In the genomic region with DNA sequence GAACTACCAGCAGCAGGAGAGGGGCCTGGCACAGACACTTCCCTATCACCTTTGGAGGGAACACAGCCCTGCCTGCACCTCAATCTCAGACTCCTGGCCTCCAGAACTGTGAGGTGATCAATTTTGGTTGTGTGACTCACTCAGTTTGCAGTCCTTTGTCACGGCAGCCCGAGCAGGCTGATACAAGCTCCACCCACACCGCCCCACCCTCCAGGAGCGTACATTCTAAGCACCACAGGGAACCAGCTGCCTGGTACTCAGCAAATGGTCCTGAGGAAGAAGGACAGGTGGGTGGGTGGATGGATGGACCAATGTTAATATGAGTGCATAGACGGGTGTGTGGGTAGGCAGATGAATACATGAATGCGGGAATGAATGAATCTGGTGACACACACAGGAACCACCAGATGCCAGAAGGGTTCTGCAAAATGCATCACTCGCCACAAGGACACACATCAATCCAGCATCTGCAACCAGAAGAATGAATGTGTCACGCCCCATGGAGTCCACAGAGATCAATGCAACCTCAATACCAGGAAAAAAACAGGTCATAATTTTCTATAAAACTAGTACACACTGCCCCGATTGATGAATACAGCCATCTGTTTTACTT, we compare ENCODE assay signal across 24 cellular contexts.
DNase-seq lines count a peak whose midpoint lies in the region; ATAC-seq and TF ChIP-seq lines count a peak whose summit lies in the region.
"Had no signal": no experiment of that assay in that cellular context is flagged by ENCODE, and none has a peak within 500 bp of the region (broad histone marks: within the 10 kb centered on the region; RNA-seq: fewer than 3 reads in every experiment).

No MANE protein-coding gene starts in this region.

- no peak overlapping the region for H3K4me3 ChIP-seq in BLaER1 treated with 17β-estradiol and CSF1 and Interleukin-3, amounts not matched to agents 10 nM and 100 nM
- no peak overlapping the region for H3K4me3 ChIP-seq in H7 (ENCODE audit: insufficient read depth, low read depth, low read length)
- no peak overlapping the region for H3K4me3 ChIP-seq in epithelial cell of esophagus (ENCODE audit: low read length)
- H3K4me3 ChIP-seq in PC-9, result no peak overlapping the region
- H3K4me3 ChIP-seq: right lobe of liver had no signal

- POLR2A ChIA-PET in PC-9 (lab: Charles Lee; ENCODE audit: unreplicated experiment), result no interaction called here

- H3K36me3 Mint-ChIP-seq in nephron progenitor cell (ENCODE audit: low read depth), result no peaks in the 10 kb centered on the region
- H3K36me3 Mint-ChIP-seq in T-helper 17 cell (ENCODE audit: low read depth), result no peaks in the 10 kb centered on the region
- H3K36me3 Mint-ChIP-seq: activated naive CD8-positive, alpha-beta T cell; naive B cell had no signal

- intact Hi-C loops in PC-9 (cut with micrococcal nuclease; ENCODE audit: unreplicated experiment), result no loop called here

- DNase-seq in H7 (peak; percentile 75), epithelial cell of esophagus (ENCODE audit: low read depth) (peak; percentile 49), nephron progenitor cell (no peak), PC-9 (no peak), T-helper 17 cell (no peak)
- no peak for DNase-seq in stimulated activated CD8-positive, alpha-beta memory T cell treated with anti-CD3 and anti-CD28 coated beads, Interleukin-4, amount 100 ng/mL, for 48 hours
- DNase-seq: CD4-positive, alpha-beta T cell; foreskin fibroblast; GDM1; hippocampal formation; islet precursor cell; naive B cell; NCI-H1105; NCI-H2081 treated with DMSO at 0.1 percent for 48 hours; NCI-H510A; right lobe of liver; T1000 had no signal

- no peaks in the 10 kb centered on the region for H3K27me3 ChIP-seq in BLaER1 treated with 17β-estradiol and CSF1 and Interleukin-3, amounts not matched to agents 10 nM and 100 nM
- no peaks in the 10 kb centered on the region; the same call in 1 of the 2 replicates for H3K27me3 ChIP-seq in H7 (ENCODE audit: control insufficient read depth, insufficient read depth, low read length)
- H3K27me3 ChIP-seq in PC-9 (ENCODE audit: insufficient read depth, low read depth), result peaks cover 59% of the 10 kb centered on the region
- H3K27me3 ChIP-seq: right lobe of liver had no signal

- H3K27ac Mint-ChIP-seq in nephron progenitor cell, result peak overlapping the region; percentile 74
- no peak overlapping the region for H3K27ac Mint-ChIP-seq in T-helper 17 cell
- H3K27ac Mint-ChIP-seq: activated naive CD8-positive, alpha-beta T cell; CD4-positive, alpha-beta T cell had no signal

- no peak overlapping the region for H2AFZ ChIP-seq in PC-9
- H2AFZ ChIP-seq: parathyroid adenoma had no signal

- TF ChIP-seq CTCF in epithelial cell of esophagus (IDR thresholded peaks at IDR 0.05; ENCODE audit: insufficient read depth, low read depth, low read length, missing control alignments) (no peak), nephron progenitor cell (IDR thresholded peaks at IDR 0.05) (no peak), PC-9 (conservative IDR thresholded peaks at IDR 0.05) (no peak)

- peak overlapping the region in 9 of 11 experiments; percentile 27 to 86 (median 74); a peak in 17 of 22 replicates for H3K4me2 ChIP-seq in BLaER1 treated with 17β-estradiol and CSF1 and Interleukin-3, amounts not matched to agents 10 nM and 100 nM
- no peak overlapping the region for H3K4me2 ChIP-seq in PC-9

- H3K9me2 ChIP-seq in PC-9 (ENCODE audit: insufficient read depth), result no peaks in the 10 kb centered on the region

- H3K36me3 ChIP-seq in BLaER1 treated with 17β-estradiol and CSF1 and Interleukin-3, amounts not matched to agents 10 nM and 100 nM, result peaks cover 0 to 5% (median 0%) of the 10 kb centered on the region in 11 experiments; a peak in 1 of 22 replicates
- H3K36me3 ChIP-seq in H7 (replicated peaks; ENCODE audit: control insufficient read depth, insufficient read depth, low read length), result no peaks in the 10 kb centered on the region
- H3K36me3 ChIP-seq in PC-9 (ENCODE audit: low read depth), result no peaks in the 10 kb centered on the region
- H3K36me3 ChIP-seq: right lobe of liver had no signal

- peaks cover 0 to 19% (median 10%) of the 10 kb centered on the region in 11 experiments; a peak in 19 of 22 replicates for H3K9me3 ChIP-seq in BLaER1 treated with 17β-estradiol and CSF1 and Interleukin-3, amounts not matched to agents 10 nM and 100 nM (replicated peaks in 1 of 11)
- H3K9me3 ChIP-seq in PC-9 (ENCODE audit: insufficient read depth, low read depth) (no peaks in the 10 kb centered on the region), T-helper 17 cell (ENCODE audit: control insufficient read depth, low read length, poor library complexity, severe bottlenecking) (no peaks in the 10 kb centered on the region)
- H3K9me3 ChIP-seq: right lobe of liver had no signal

- CTCF ChIA-PET in PC-9 (lab: Charles Lee), result no interaction called here

- no peaks in the 10 kb centered on the region for H3F3A ChIP-seq in PC-9 (ENCODE audit: insufficient read depth, low read depth)

- H3K4me1 Mint-ChIP-seq in nephron progenitor cell (no peaks in the 10 kb centered on the region), T-helper 17 cell (no peaks in the 10 kb centered on the region)

- no TSS peak for BruUV-seq in PC-9 (replicated peaks; lab: Mats Ljungman, UMichigan)

- H3K9ac ChIP-seq in BLaER1 treated with 17β-estradiol and CSF1 and Interleukin-3, amounts not matched to agents 10 nM and 100 nM, result no peak overlapping the region
- H3K9ac ChIP-seq: parathyroid adenoma had no signal

- no peaks in the 10 kb centered on the region for H4K20me1 ChIP-seq in BLaER1 treated with 17β-estradiol and CSF1 and Interleukin-3, amounts not matched to agents 10 nM and 100 nM
- no peaks in the 10 kb centered on the region for H4K20me1 ChIP-seq in PC-9 (ENCODE audit: insufficient read depth)

- H3K79me2 ChIP-seq in PC-9 (ENCODE audit: low read depth), result no peaks in the 10 kb centered on the region
- H3K79me2 ChIP-seq: parathyroid adenoma had no signal

- no peak for ATAC-seq in T-helper 17 cell
- ATAC-seq: HepG2, Panc1, right lobe of liver, SK-N-SH treated with all-trans-retinoic acid at 6 μM for 48 hours had no signal

- H3K27me3 Mint-ChIP-seq in nephron progenitor cell (ENCODE audit: low read depth, poor library complexity) (peaks cover 13% of the 10 kb centered on the region), T-helper 17 cell (no peaks in the 10 kb centered on the region)
- H3K27me3 Mint-ChIP-seq: CD4-positive, alpha-beta T cell; naive B cell had no signal

- H3K4me1 ChIP-seq in BLaER1 treated with 17β-estradiol and CSF1 and Interleukin-3, amounts not matched to agents 10 nM and 100 nM, result peaks cover 24 to 87% (median 72%) of the 10 kb centered on the region in 10 experiments
- no peaks in the 10 kb centered on the region for H3K4me1 ChIP-seq in PC-9 (replicated peaks; ENCODE audit: insufficient read depth)
- H3K4me1 ChIP-seq: parathyroid adenoma, right lobe of liver had no signal

- 0 out of 22 replicates have a peak overlapping the region, but pooled peaks of 1 of the 11 experiments have one; percentile 38 for H3K27ac ChIP-seq in BLaER1 treated with 17β-estradiol and CSF1 and Interleukin-3, amounts not matched to agents 10 nM and 100 nM
- no peak overlapping the region for H3K27ac ChIP-seq in PC-9
- H3K27ac ChIP-seq: HL-60, parathyroid adenoma, right lobe of liver had no signal

- H3K9me3 Mint-ChIP-seq in nephron progenitor cell, result no peaks in the 10 kb centered on the region
- H3K9me3 Mint-ChIP-seq: CD4-positive, alpha-beta T cell had no signal

- H3K4me3 Mint-ChIP-seq in nephron progenitor cell (no peak overlapping the region), T-helper 17 cell (no peak overlapping the region)
- H3K4me3 Mint-ChIP-seq: activated naive CD8-positive, alpha-beta T cell; CD4-positive, alpha-beta T cell; naive B cell had no signal

Comparison
In these comparisons a context has a peak if more than half of its experiments do, and no peak if none do; other contexts are left out.
1. DNase-seq: peak in H7 (single experiment) and epithelial cell of esophagus (single experiment); none in nephron progenitor cell (single experiment), PC-9 (0 of 2), T-helper 17 cell (0 of 3) and stimulated activated CD8-positive, alpha-beta memory T cell treated with anti-CD3 and anti-CD28 coated beads, Interleukin-4, amount 100 ng/mL, for 48 hours (single experiment).